8 cellular contexts compared by ENCODE assay signal in the genomic region with DNA sequence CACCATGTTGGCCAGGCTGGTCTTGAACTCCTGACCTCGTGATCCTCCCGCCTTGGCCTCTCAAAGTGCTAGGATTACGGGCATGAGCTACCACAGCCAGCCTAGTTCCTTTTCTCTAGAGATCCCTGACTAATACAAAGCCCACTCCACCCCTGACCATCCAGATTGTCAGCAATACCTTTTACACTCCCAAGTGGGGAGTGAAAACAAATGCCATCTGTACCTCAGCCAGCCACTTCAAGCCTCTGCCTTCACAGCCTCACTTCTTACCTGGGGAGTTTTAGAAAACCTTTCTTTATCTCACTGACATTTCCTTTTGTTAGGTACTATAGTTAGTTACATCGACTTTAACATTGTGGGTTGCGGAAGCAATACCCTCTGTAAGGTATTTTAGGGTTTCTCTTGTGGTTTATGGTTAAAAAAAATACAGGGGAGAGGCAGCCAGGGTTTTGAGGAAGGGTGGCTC. TPM values are rescaled to one million over a fixed set of nuclear protein-coding genes. Genes with fewer than 3 reads are reported as not detected.
A peak's percentile ranks its signal among the peaks of the same experiment; 100 is the strongest.
DNase-seq lines count a peak whose midpoint lies in the region; ATAC-seq and FAIRE-seq lines count a peak whose summit lies in the region.

No MANE protein-coding gene starts in this region.

- peaks cover 26% of the 10 kb centered on the region for H3K4me1 ChIP-seq in GM23248 (ENCODE audit: insufficient read depth)

- no peak overlapping the region for H3K4me3 ChIP-seq in GM23248

- H3K9me2 ChIP-seq in GM23248 (ENCODE audit: insufficient read depth), result no peaks in the 10 kb centered on the region

- no peaks in the 10 kb centered on the region for H3K9me3 Mint-ChIP-seq in central memory CD8-positive, alpha-beta T cell

- peaks cover 22% of the 10 kb centered on the region for H3F3A ChIP-seq in GM23248 (ENCODE audit: insufficient read depth)

- peaks cover 12% of the 10 kb centered on the region for H3K36me3 Mint-ChIP-seq in central memory CD8-positive, alpha-beta T cell (ENCODE audit: insufficient read depth)

- no peak for FAIRE-seq in urothelium cell line (lab: Jason Lieb, UNC)

- in situ Hi-C loops in GM23248 (cut with MboI), result no loop called here

- H3K27me3 Mint-ChIP-seq in central memory CD8-positive, alpha-beta T cell, result no peaks in the 10 kb centered on the region

- no peak overlapping the region for H3K4me2 ChIP-seq in GM23248 (ENCODE audit: unreplicated experiment)

- H3K27ac ChIP-seq in caudate nucleus (ENCODE audit: low read depth, low read length) (no peak overlapping the region), GM23248 (no peak overlapping the region)

- no peaks in the 10 kb centered on the region for H3K9me3 ChIP-seq in GM23248 (ENCODE audit: low read depth)

- DNase-seq in central memory CD8-positive, alpha-beta T cell (ENCODE audit: low spot score in 2 of 2), result peak in 1 of 2 donors; percentile 9
- no peak for DNase-seq in caudate nucleus (lab: John Stamatoyannopoulos, UW)
- DNase-seq in urothelium cell line (ENCODE audit: low spot score), result no peak
- DNase-seq in GM23248, result no peak
- no peak for DNase-seq in C1 segment of cervical spinal cord (lab: John Stamatoyannopoulos, UW)

- H3K4me3 Mint-ChIP-seq in central memory CD8-positive, alpha-beta T cell, result peak overlapping the region; percentile 7

- no peaks in the 10 kb centered on the region for H3K27me3 ChIP-seq in GM23248 (replicated peaks; ENCODE audit: insufficient read depth)

- 90 to 95% methylated on average over 5 of the region's 5 CpGs for WGBS in GM23248 (ENCODE audit: low coverage in 1 of 2, low lambda C conversion rate in 2 of 2, missing lambda C conversion rate in 2 of 2), 2 experiments

- no peak overlapping the region for H2AFZ ChIP-seq in GM23248

- peaks cover 66% of the 10 kb centered on the region for H3K4me1 Mint-ChIP-seq in central memory CD8-positive, alpha-beta T cell

- no peaks in the 10 kb centered on the region for H3K36me3 ChIP-seq in GM23248 (ENCODE audit: low read depth)

- peak overlapping the region; percentile 90 for H3K27ac Mint-ChIP-seq in central memory CD8-positive, alpha-beta T cell (ENCODE audit: low read depth)

- no peaks in the 10 kb centered on the region for H4K20me1 ChIP-seq in GM23248 (ENCODE audit: insufficient read depth)

- H3K79me2 ChIP-seq in GM23248 (ENCODE audit: insufficient read depth), result peaks cover 85% of the 10 kb centered on the region

- ATAC-seq in GM18502 (IDR thresholded peaks at IDR 0.05; ENCODE audit: poor library complexity, unreplicated experiment), result peak; percentile 50
- peak; percentile 49 for ATAC-seq in GM21390 (IDR thresholded peaks at IDR 0.05; ENCODE audit: unreplicated experiment)
- peak; percentile 48 for ATAC-seq in HG03354 (IDR thresholded peaks at IDR 0.05; ENCODE audit: poor library complexity, severe bottlenecking, unreplicated experiment)
- no peak for ATAC-seq in central memory CD8-positive, alpha-beta T cell (replicated peaks; ENCODE audit: extremely low read depth, poor library complexity, severe bottlenecking)

- no peak overlapping the region for H3K9ac ChIP-seq in GM23248

RNA-seq across cellular contexts. Expression of a gene that starts 8.8 kb away (rescaled TPM):
- 61.3 and 62.2 TPM in 2 replicates for total RNA-seq in GM23248 (2014; rRNA removed; shearing (Covaris generic))
- 69.7 and 72.9 TPM in 2 replicates for polyA plus RNA-seq in GM23248 (2016; fragmentation: Nextera tagmentation; extraction: Ambion mirVana)

RNA-seq across cellular contexts. Expression of a gene that starts 51.2 kb away (rescaled TPM):
- total RNA-seq in GM23248 (2014; rRNA removed; shearing (Covaris generic)), result 10.2 and 12.4 TPM in 2 replicates
- 17.1 and 17.8 TPM in 2 replicates for polyA plus RNA-seq in GM23248 (2016; fragmentation: Nextera tagmentation; extraction: Ambion mirVana)
